Comparison of ENCODE assay signal across 7 cellular contexts in genomic region chr1:213020016-213020415, GRCh38.
"Had no signal": no experiment of that assay in that cellular context is flagged by ENCODE, and none has a peak within 500 bp of the region (broad histone marks: within the 10 kb centered on the region; RNA-seq: fewer than 3 reads in every experiment).

No MANE protein-coding gene starts in this region.

- DNase-seq: IMR-90, KBM-7, KG1 had no signal

- FAIRE-seq: HepG2, HTR-8/SVneo had no signal

- H3K27ac ChIP-seq: HL-60 had no signal

- ATAC-seq: HepG2 had no signal

- H3K27me3 Mint-ChIP-seq: IgD-negative memory B cell had no signal

- H3K4me3 Mint-ChIP-seq: IgD-negative memory B cell had no signal
